Comparison of ENCODE assay signal across 12 cellular contexts in genomic region chr10:84172435-84173356, GRCh38. TPM values are rescaled to one million over a fixed set of nuclear protein-coding genes. Genes with fewer than 3 reads are reported as not detected.
DNase-seq lines count a peak whose midpoint lies in the region; ATAC-seq, FAIRE-seq and TF ChIP-seq lines count a peak whose summit lies in the region.
"Had no signal": no experiment of that assay in that cellular context is flagged by ENCODE, and none has a peak within 500 bp of the region (broad histone marks: within the 10 kb centered on the region; RNA-seq: fewer than 3 reads in every experiment).

No MANE protein-coding gene starts in this region.

- intact Hi-C loops in K562 (cut with micrococcal nuclease), result no loop called here

- FAIRE-seq in K562 (lab: Jason Lieb, UNC), result no peak

- no peak for TF ChIP-seq RAD21 in K562 (CRISPR knock-in tag; conservative IDR thresholded peaks at IDR 0.05 in 1 of 2, IDR thresholded peaks at IDR 0.05 in 1 of 2)

- no peaks in the 10 kb centered on the region for H3K36me3 ChIP-seq in BLaER1 treated with 17β-estradiol and CSF1 and Interleukin-3, amounts not matched to agents 10 nM and 100 nM
- no peaks in the 10 kb centered on the region for H3K36me3 ChIP-seq in K562 (ENCODE audit: control insufficient read depth, insufficient read depth, low read length)
- H3K36me3 ChIP-seq in GM23338 (ENCODE audit: insufficient read depth), result no peaks in the 10 kb centered on the region

- no peak for TF ChIP-seq EP300 in K562 (IDR thresholded peaks at IDR 0.05; ENCODE audit: low read length)

- CTCF ChIA-PET in K562 (lab: Yijun Ruan, JAX; ENCODE audit: low intra/inter-chr PET ratio), result no interaction called here

- DNase-seq in K562 (ENCODE audit: extremely low read depth in 1 of 4, low spot score in 3 of 4) (no peak), GM23338 (ENCODE audit: low spot score) (no peak), left lobe of liver (ENCODE audit: low spot score) (no peak), OCI-M2 (lab: John Stamatoyannopoulos, UW; ENCODE audit: unreplicated experiment) (no peak), GM10266 (ENCODE audit: extremely low spot score) (no peak)

- H3K4me3 ChIP-seq in BLaER1 treated with 17β-estradiol and CSF1 and Interleukin-3, amounts not matched to agents 10 nM and 100 nM, result no peak overlapping the region
- H3K4me3 ChIP-seq in K562, result no peak overlapping the region
- H3K4me3 ChIP-seq in GM23338, result no peak overlapping the region

- peak; percentile 57 for ATAC-seq in GM19351 (IDR thresholded peaks at IDR 0.05; ENCODE audit: unreplicated experiment)
- ATAC-seq in HG02970 (IDR thresholded peaks at IDR 0.05; ENCODE audit: low FRiP score, unreplicated experiment), result peak; percentile 46
- no peak; the same call in 2 of the 3 replicates for ATAC-seq in K562
- no peak for ATAC-seq in GM23338
- ATAC-seq in left lobe of liver, result no peak
- ATAC-seq: activated T-helper 17 cell treated with anti-CD3 and anti-CD28 coated beads, Interleukin-2, amount 50 U/mL, for 72 hours had no signal

- in situ Hi-C loops in K562 (cut with MboI), result no loop called here

- TF ChIP-seq POLR2A in K562 (conservative IDR thresholded peaks at IDR 0.05), result no peak

- peak overlapping the region in 5 of 11 experiments; percentile 18 to 56 (median 45); a peak in 6 of 22 replicates for H3K9ac ChIP-seq in BLaER1 treated with 17β-estradiol and CSF1 and Interleukin-3, amounts not matched to agents 10 nM and 100 nM
- H3K9ac ChIP-seq in K562 (ENCODE audit: insufficient read depth in 1 of 2, low read depth in 2 of 2, low read length in 2 of 2), result no peak overlapping the region

- peak overlapping the region in 10 of 11 experiments; percentile 30 to 77 (median 62); a peak in 16 of 22 replicates for H3K27ac ChIP-seq in BLaER1 treated with 17β-estradiol and CSF1 and Interleukin-3, amounts not matched to agents 10 nM and 100 nM
- H3K27ac ChIP-seq in K562 (ENCODE audit: extremely low read depth, low read depth, low read length) (no peak overlapping the region), GM23338 (ENCODE audit: low read depth) (no peak overlapping the region)

- H3K4me3 Mint-ChIP-seq in GM23338, result no peak overlapping the region
- H3K4me3 Mint-ChIP-seq: activated T-helper 17 cell treated with anti-CD3 and anti-CD28 coated beads, Interleukin-2, amount 50 U/mL, for 72 hours had no signal

- H3K9me3 ChIP-seq in BLaER1 treated with 17β-estradiol and CSF1 and Interleukin-3, amounts not matched to agents 10 nM and 100 nM (replicated peaks in 1 of 11), result peaks cover under 1 to 11% (median 8%) of the 10 kb centered on the region in 11 experiments; a peak in 14 of 22 replicates
- no peaks in the 10 kb centered on the region for H3K9me3 ChIP-seq in K562 (replicated peaks; ENCODE audit: control insufficient read depth, insufficient read depth, low read depth, low read length)

- peaks cover 3% of the 10 kb centered on the region for H3K27me3 Mint-ChIP-seq in GM23338 (ENCODE audit: insufficient read depth, low read depth, poor library complexity)
- H3K27me3 Mint-ChIP-seq: activated T-helper 17 cell treated with anti-CD3 and anti-CD28 coated beads, Interleukin-2, amount 50 U/mL, for 72 hours had no signal

- peak overlapping the region in 7 of 11 experiments; percentile 26 to 60 (median 38); a peak in 12 of 22 replicates for H3K4me2 ChIP-seq in BLaER1 treated with 17β-estradiol and CSF1 and Interleukin-3, amounts not matched to agents 10 nM and 100 nM
- H3K4me2 ChIP-seq in K562 (ENCODE audit: insufficient read depth, low read length), result no peak overlapping the region
- no peak overlapping the region for H3K4me2 ChIP-seq in GM23338

- no peaks in the 10 kb centered on the region for H3K79me2 ChIP-seq in K562 (ENCODE audit: control insufficient read depth, insufficient read depth, low read length)
- H3K79me2 ChIP-seq in GM23338 (replicated peaks; ENCODE audit: insufficient read depth), result no peaks in the 10 kb centered on the region

- no peaks in the 10 kb centered on the region for H3F3A ChIP-seq in GM23338 (replicated peaks; ENCODE audit: low read depth)

- peaks cover 4% of the 10 kb centered on the region; the same call in 1 of the 3 replicates for H3K4me1 Mint-ChIP-seq in GM23338

- no TSS peak for BruUV-seq in K562 (replicated peaks; lab: Mats Ljungman, UMichigan)

- WGBS in K562 (ENCODE audit: insufficient coverage, low coverage, missing lambda C conversion rate), result 2% methylated on average over 9 of the region's 9 CpGs

- no peaks in the 10 kb centered on the region; the same call in 1 of the 3 replicates for H3K9me3 Mint-ChIP-seq in GM23338
- H3K9me3 Mint-ChIP-seq: activated T-helper 17 cell treated with anti-CD3 and anti-CD28 coated beads, Interleukin-2, amount 50 U/mL, for 72 hours had no signal

- POLR2A ChIA-PET in K562 (lab: Yijun Ruan, JAX), result interaction anchor here (0.5 to 1.4 kb wide), 4 partner anchors 16 to 49 kb away, joined by 3 to 6 read pairs (median 4); no protein-coding TSS in a partner anchor

- H3K9me2 ChIP-seq in GM23338 (ENCODE audit: insufficient read depth), result no peaks in the 10 kb centered on the region; the same call in 1 of the 2 replicates

- no peak overlapping the region for H3K27ac Mint-ChIP-seq in GM23338
- H3K27ac Mint-ChIP-seq: activated T-helper 17 cell treated with anti-CD3 and anti-CD28 coated beads, Interleukin-2, amount 50 U/mL, for 72 hours had no signal

- H3K27me3 ChIP-seq in BLaER1 treated with 17β-estradiol and CSF1 and Interleukin-3, amounts not matched to agents 10 nM and 100 nM, result no peaks in the 10 kb centered on the region
- H3K27me3 ChIP-seq in K562 (ENCODE audit: control insufficient read depth in 2 of 2, insufficient read depth in 2 of 2, low read length in 2 of 2), result peaks cover 17 to 20% of the 10 kb centered on the region in 2 experiments; a peak in 4 of 5 replicates
- no peaks in the 10 kb centered on the region for H3K27me3 ChIP-seq in GM23338 (ENCODE audit: insufficient read depth)

- peaks cover 12 to 32% (median 18%) of the 10 kb centered on the region in 10 experiments for H3K4me1 ChIP-seq in BLaER1 treated with 17β-estradiol and CSF1 and Interleukin-3, amounts not matched to agents 10 nM and 100 nM
- H3K4me1 ChIP-seq in K562 (replicated peaks in 1 of 2; ENCODE audit: control insufficient read depth in 2 of 2, insufficient read depth in 2 of 2, low read length in 2 of 2) (no peaks in the 10 kb centered on the region; a peak in 1 of 5 replicates), GM23338 (ENCODE audit: insufficient read depth) (no peaks in the 10 kb centered on the region)

- H3K9me1 ChIP-seq in K562 (ENCODE audit: control insufficient read depth, insufficient read depth, low read length), result no peaks in the 10 kb centered on the region

- H2AFZ ChIP-seq in K562 (ENCODE audit: low read depth, low read length), result no peak overlapping the region
- H2AFZ ChIP-seq in GM23338, result no peak overlapping the region

- TF ChIP-seq CTCF in K562 (IDR thresholded peaks at IDR 0.05 in 2 of 3, conservative IDR thresholded peaks at IDR 0.05 in 1 of 3; ENCODE audit: insufficient read depth in 2 of 3, low read depth in 1 of 3, low read length in 3 of 3) (no peak), GM23338 (conservative IDR thresholded peaks at IDR 0.05; ENCODE audit: low read depth in 2 of 2) (no peak), GM10266 (IDR thresholded peaks at IDR 0.05; ENCODE audit: control insufficient read depth, insufficient read depth, low read depth, missing control alignments) (no peak)

- no peaks in the 10 kb centered on the region for H4K20me1 ChIP-seq in BLaER1 treated with 17β-estradiol and CSF1 and Interleukin-3, amounts not matched to agents 10 nM and 100 nM
- H4K20me1 ChIP-seq in K562 (replicated peaks; ENCODE audit: control insufficient read depth, insufficient read depth, low read length) (no peaks in the 10 kb centered on the region; the same call in 1 of the 2 replicates), GM23338 (replicated peaks; ENCODE audit: insufficient read depth) (no peaks in the 10 kb centered on the region; the same call in 1 of the 2 replicates)

- no peaks in the 10 kb centered on the region for H3K36me3 Mint-ChIP-seq in GM23338 (ENCODE audit: low read depth)

RNA-seq across cellular contexts. Expression of gene GPR15LG, which starts 0.9 kb away (rescaled TPM):
- total RNA-seq in K562 (2011; cell fraction: chromatin; rRNA removed; ENCODE audit: low replicate concordance), result not detected in 2 replicates
- not detected in 2 replicates for total RNA-seq in K562 (2011; cell fraction: nucleolus; rRNA removed)
- not detected in 2 replicates for total RNA-seq in K562 (2011; cell fraction: nucleoplasm; rRNA removed)
- total RNA-seq in K562 (2014; rRNA removed) (not detected in 2 replicates), K562 (2014; rRNA removed; fragmentation: Illumina TruSeq; extraction: Trizol) (not detected in 2 replicates), K562 (2015; rRNA removed; fragmentation: Illumina TruSeq; extraction: Trizol) (0.51 TPM in 1 of 2 replicates, not detected in the other), K562 (2021) (not detected in 2 replicates), left lobe of liver (0.20 TPM)
- polyA plus RNA-seq in K562 (2011; rRNA removed) (not detected in 2 replicates), K562 (2014; fragmentation: Illumina TruSeq; extraction: Trizol) (not detected in 2 replicates), K562 (2014; fragmentation: Nextera tagmentation; extraction: Ambion mirVana) (not detected), K562 (2014; rRNA removed) (not detected in 2 replicates), GM23338 (2016; fragmentation: Nextera tagmentation; extraction: Ambion mirVana) (not detected in 2 replicates)
- not detected in 2 replicates for polyA plus RNA-seq in K562 (2011; cell fraction: cytosol; rRNA removed)
- not detected in 2 replicates for polyA plus RNA-seq in K562 (2011; cell fraction: nucleus; rRNA removed)
- polyA plus RNA-seq in K562 (2012), result not detected in 2 replicates
- not detected in 2 replicates for polyA minus RNA-seq in K562 (2011; rRNA and poly(A)+ RNA removed)
- not detected in 2 replicates for polyA minus RNA-seq in K562 (2011; cell fraction: cytosol; rRNA and poly(A)+ RNA removed)
- not detected in 2 replicates for polyA minus RNA-seq in K562 (2011; cell fraction: nucleus; rRNA and poly(A)+ RNA removed)
- not detected in 2 replicates for total RNA-seq in GM23338 (2014; rRNA removed; shearing (Covaris generic))
- total RNA-seq: activated T-helper 17 cell treated with anti-CD3 and anti-CD28 coated beads, Interleukin-2, amount 50 U/mL, for 72 hours; dermis microvascular lymphatic vessel endothelial cell; kidney epithelial cell; subcutaneous adipose tissue had no signal

RNA-seq across cellular contexts. Expression of gene CDHR1, which starts 21.6 kb away (rescaled TPM):
- 7.3 and 9.6 TPM in 2 replicates for total RNA-seq in K562 (2011; cell fraction: chromatin; rRNA removed; ENCODE audit: low replicate concordance)
- total RNA-seq in K562 (2011; cell fraction: nucleolus; rRNA removed), result 5.5 and 6.0 TPM in 2 replicates
- 3.8 and 5.6 TPM in 2 replicates for total RNA-seq in K562 (2011; cell fraction: nucleoplasm; rRNA removed)
- total RNA-seq in K562 (2014; rRNA removed) (0.23 and 0.29 TPM in 2 replicates), K562 (2014; rRNA removed; fragmentation: Illumina TruSeq; extraction: Trizol) (0.07 and 0.26 TPM in 2 replicates), K562 (2015; rRNA removed; fragmentation: Illumina TruSeq; extraction: Trizol) (0.07 and 0.11 TPM in 2 replicates), K562 (2021) (0.20 and 0.56 TPM in 2 replicates), left lobe of liver (0.13 TPM)
- polyA plus RNA-seq in K562 (2011; rRNA removed) (0.99 and 2.1 TPM in 2 replicates), K562 (2014; fragmentation: Illumina TruSeq; extraction: Trizol) (0.29 and 0.33 TPM in 2 replicates), K562 (2014; fragmentation: Nextera tagmentation; extraction: Ambion mirVana) (under 1 TPM; 0.03 to 0.10 TPM), K562 (2014; rRNA removed) (0.30 and 0.46 TPM in 2 replicates), GM23338 (2016; fragmentation: Nextera tagmentation; extraction: Ambion mirVana) (3.2 TPM in 2 replicates)
- polyA plus RNA-seq in K562 (2011; cell fraction: cytosol; rRNA removed), result 0.40 and 1.1 TPM in 2 replicates
- polyA plus RNA-seq in K562 (2011; cell fraction: nucleus; rRNA removed), result 7.8 and 11.0 TPM in 2 replicates
- 0.44 and 0.76 TPM in 2 replicates for polyA plus RNA-seq in K562 (2012)
- polyA minus RNA-seq in K562 (2011; rRNA and poly(A)+ RNA removed), result 0.77 and 0.81 TPM in 2 replicates
- polyA minus RNA-seq in K562 (2011; cell fraction: cytosol; rRNA and poly(A)+ RNA removed), result 0.73 and 0.86 TPM in 2 replicates
- 0.67 and 1.9 TPM in 2 replicates for polyA minus RNA-seq in K562 (2011; cell fraction: nucleus; rRNA and poly(A)+ RNA removed)
- total RNA-seq in GM23338 (2014; rRNA removed; shearing (Covaris generic)), result 6.6 and 6.7 TPM in 2 replicates

RNA-seq across cellular contexts. Expression of gene GHITM, which starts 33.4 kb away (rescaled TPM):
- total RNA-seq in K562 (2011; cell fraction: chromatin; rRNA removed; ENCODE audit: low replicate concordance), result 28.3 and 42.0 TPM in 2 replicates
- total RNA-seq in K562 (2011; cell fraction: nucleolus; rRNA removed), result 35.7 and 40.9 TPM in 2 replicates
- total RNA-seq in K562 (2011; cell fraction: nucleoplasm; rRNA removed), result 48.2 and 55.7 TPM in 2 replicates
- total RNA-seq in K562 (2014; rRNA removed) (353 and 382 TPM in 2 replicates), K562 (2014; rRNA removed; fragmentation: Illumina TruSeq; extraction: Trizol) (410 and 439 TPM in 2 replicates), K562 (2015; rRNA removed; fragmentation: Illumina TruSeq; extraction: Trizol) (319 and 332 TPM in 2 replicates), K562 (2021) (322 and 329 TPM in 2 replicates), left lobe of liver (162 TPM)
- polyA plus RNA-seq in K562 (2011; rRNA removed) (419 and 525 TPM in 2 replicates), K562 (2014; fragmentation: Illumina TruSeq; extraction: Trizol) (335 and 347 TPM in 2 replicates), K562 (2014; fragmentation: Nextera tagmentation; extraction: Ambion mirVana) (1,000 to 10,000 TPM; 1,201 to 1,258 TPM), K562 (2014; rRNA removed) (386 and 401 TPM in 2 replicates), GM23338 (2016; fragmentation: Nextera tagmentation; extraction: Ambion mirVana) (95.9 and 97.1 TPM in 2 replicates)
- polyA plus RNA-seq in K562 (2011; cell fraction: cytosol; rRNA removed), result 238 and 341 TPM in 2 replicates
- 70.0 and 123 TPM in 2 replicates for polyA plus RNA-seq in K562 (2011; cell fraction: nucleus; rRNA removed)
- 352 and 522 TPM in 2 replicates for polyA plus RNA-seq in K562 (2012)
- 349 and 350 TPM in 2 replicates for polyA minus RNA-seq in K562 (2011; rRNA and poly(A)+ RNA removed)
- polyA minus RNA-seq in K562 (2011; cell fraction: cytosol; rRNA and poly(A)+ RNA removed), result 107 and 129 TPM in 2 replicates
- polyA minus RNA-seq in K562 (2011; cell fraction: nucleus; rRNA and poly(A)+ RNA removed), result 22.6 and 44.9 TPM in 2 replicates
- total RNA-seq in GM23338 (2014; rRNA removed; shearing (Covaris generic)), result 105 and 106 TPM in 2 replicates

RNA-seq across cellular contexts. Expression of gene LRIT2, which starts 52.6 kb away (rescaled TPM):
- not detected in 2 replicates for total RNA-seq in K562 (2011; cell fraction: chromatin; rRNA removed; ENCODE audit: low replicate concordance)
- not detected in 2 replicates for total RNA-seq in K562 (2011; cell fraction: nucleolus; rRNA removed)
- total RNA-seq in K562 (2011; cell fraction: nucleoplasm; rRNA removed), result not detected in 2 replicates
- total RNA-seq in K562 (2014; rRNA removed) (not detected in 2 replicates), K562 (2014; rRNA removed; fragmentation: Illumina TruSeq; extraction: Trizol) (not detected in 2 replicates), K562 (2015; rRNA removed; fragmentation: Illumina TruSeq; extraction: Trizol) (not detected in 2 replicates), K562 (2021) (not detected in 2 replicates), left lobe of liver (not detected)
- polyA plus RNA-seq in K562 (2011; rRNA removed) (not detected in 2 replicates), K562 (2014; fragmentation: Illumina TruSeq; extraction: Trizol) (not detected in 2 replicates), K562 (2014; fragmentation: Nextera tagmentation; extraction: Ambion mirVana) (not detected), K562 (2014; rRNA removed) (not detected in 2 replicates), GM23338 (2016; fragmentation: Nextera tagmentation; extraction: Ambion mirVana) (not detected in 2 replicates)
- not detected in 2 replicates for polyA plus RNA-seq in K562 (2011; cell fraction: cytosol; rRNA removed)
- polyA plus RNA-seq in K562 (2011; cell fraction: nucleus; rRNA removed), result not detected in 2 replicates
- polyA plus RNA-seq in K562 (2012), result not detected in 2 replicates
- not detected in 2 replicates for polyA minus RNA-seq in K562 (2011; rRNA and poly(A)+ RNA removed)
- polyA minus RNA-seq in K562 (2011; cell fraction: cytosol; rRNA and poly(A)+ RNA removed), result not detected in 2 replicates
- not detected in 2 replicates for polyA minus RNA-seq in K562 (2011; cell fraction: nucleus; rRNA and poly(A)+ RNA removed)
- not detected in 2 replicates for total RNA-seq in GM23338 (2014; rRNA removed; shearing (Covaris generic))
- total RNA-seq: activated T-helper 17 cell treated with anti-CD3 and anti-CD28 coated beads, Interleukin-2, amount 50 U/mL, for 72 hours; dermis microvascular lymphatic vessel endothelial cell; kidney epithelial cell; subcutaneous adipose tissue had no signal

Comparison
In these comparisons a context has a peak if more than half of its experiments do, and no peak if none do; other contexts are left out.
1. H3K27ac ChIP-seq: peak in BLaER1 treated with 17β-estradiol and CSF1 and Interleukin-3, amounts not matched to agents 10 nM and 100 nM (10 of 11); none in K562 (single experiment) and GM23338 (single experiment).
2. H3K4me2 ChIP-seq: peak in BLaER1 treated with 17β-estradiol and CSF1 and Interleukin-3, amounts not matched to agents 10 nM and 100 nM (7 of 11); none in K562 (single experiment) and GM23338 (single experiment).
3. ATAC-seq: peak in GM19351 (single experiment) and HG02970 (single experiment); none in K562 (single experiment), GM23338 (single experiment) and left lobe of liver (single experiment).